ENCODE assay signal across 26 cellular contexts in genomic region chr5:14054965-14055963, GRCh38.
DNase-seq lines count a peak whose midpoint lies in the region; ATAC-seq, FAIRE-seq and TF ChIP-seq lines count a peak whose summit lies in the region.
"Had no signal": no experiment of that assay in that cellular context is flagged by ENCODE, and none has a peak within 500 bp of the region (broad histone marks: within the 10 kb centered on the region; RNA-seq: fewer than 3 reads in every experiment).

No MANE protein-coding gene starts in this region.

- DNase-seq in AG04450 (ENCODE audit: low read depth, low spot score), result no peak
- no peak for DNase-seq in HTR-8/SVneo (ENCODE audit: insufficient read length, low spot score)
- peak; percentile 72 for DNase-seq in astrocyte (ENCODE audit: low read depth)
- DNase-seq in iris pigment epithelial cell (ENCODE audit: low read depth), result peak; percentile 46
- no peak for DNase-seq in WERI-Rb-1
- no peak for DNase-seq in H4 (ENCODE audit: low spot score)
- no peak for DNase-seq in HuH-7.5 (ENCODE audit: low spot score)
- DNase-seq: activated CD4-positive, alpha-beta T cell treated with anti-CD3 and anti-CD28 coated beads, Interleukin-2, amount 50 U/mL, for 1 hour; activated gamma-delta T cell; cerebellar nuclear complex; effector memory CD8-positive, alpha-beta T cell; GF-D8; hippocampal formation; KG1; kidney; NCI-H1092 treated with DMSO at 0.1 percent for 48 hours; NCI-H2029 treated with DMSO at 0.1 percent for 48 hours; NCI-H446 treated with DMSO at 0.1 percent for 48 hours; pancreas; sigmoid colon; stimulated activated CD4-positive, alpha-beta T cell treated with anti-CD3 and anti-CD28 coated beads, Interleukin-2, amount 100 ng/mL, for 48 hours; upper lobe of right lung had no signal

- H3K4me3 ChIP-seq in AG04450 (ENCODE audit: low read depth, low read length), result peak overlapping the region; percentile 31
- H3K4me3 ChIP-seq in astrocyte (ENCODE audit: insufficient read depth, low read depth, low read length), result no peak overlapping the region
- no peak overlapping the region for H3K4me3 ChIP-seq in WERI-Rb-1 (ENCODE audit: low read depth, low read length)
- H3K4me3 ChIP-seq: pancreas, sigmoid colon, upper lobe of right lung had no signal

- H3K27me3 Mint-ChIP-seq in astrocyte (ENCODE audit: low read depth, unreplicated experiment), result no peaks in the 10 kb centered on the region
- H3K27me3 Mint-ChIP-seq: stimulated activated naive CD8-positive, alpha-beta T cell treated with anti-CD3 and anti-CD28 coated beads, Interleukin-15, Interleukin-2, amounts not matched to agents 100 ng/mL and 50 ng/mL, for 24 hours had no signal

- no peaks in the 10 kb centered on the region for H3K9me3 Mint-ChIP-seq in astrocyte (ENCODE audit: unreplicated experiment)

- no peak overlapping the region for H3K4me3 Mint-ChIP-seq in astrocyte (ENCODE audit: unreplicated experiment)
- H3K4me3 Mint-ChIP-seq: effector memory CD8-positive, alpha-beta T cell; stimulated activated naive CD8-positive, alpha-beta T cell treated with anti-CD3 and anti-CD28 coated beads, Interleukin-15, Interleukin-2, amounts not matched to agents 100 ng/mL and 50 ng/mL, for 24 hours had no signal

- TF ChIP-seq CTCF in AG04450 (IDR thresholded peaks at IDR 0.05; ENCODE audit: low read depth, low read length), result no peak
- TF ChIP-seq CTCF in astrocyte (IDR thresholded peaks at IDR 0.05; ENCODE audit: insufficient read depth, low read depth, low read length), result no peak
- TF ChIP-seq CTCF in WERI-Rb-1 (IDR thresholded peaks at IDR 0.05; ENCODE audit: low read depth, low read length), result no peak

- H3K9me3 ChIP-seq in AG04450 (ENCODE audit: control insufficient read depth, insufficient read depth, low read length), result no peaks in the 10 kb centered on the region
- H3K9me3 ChIP-seq in astrocyte (ENCODE audit: insufficient read depth, low read depth, low read length), result no peaks in the 10 kb centered on the region
- H3K9me3 ChIP-seq in WERI-Rb-1 (ENCODE audit: severe bottlenecking), result peaks cover 9% of the 10 kb centered on the region
- H3K9me3 ChIP-seq: pancreas, sigmoid colon, upper lobe of right lung had no signal

- peaks cover under 1% of the 10 kb centered on the region for H3K36me3 Mint-ChIP-seq in astrocyte (ENCODE audit: low read depth, unreplicated experiment)

- CTCF ChIA-PET in AG04450 (lab: Charles Lee), result interaction anchor here (0.7 to 1.2 kb wide), 2 partner anchors 40 to 269 kb away, joined by 3 read pairs; no protein-coding TSS in a partner anchor

- POLR2A ChIA-PET in AG04450 (lab: Yijun Ruan, JAX), result interaction anchor here (0.7 to 2.6 kb wide), 11 partner anchors 17 to 135 kb away, joined by 3 to 24 read pairs (median 6); partner anchors contain the start of gene TRIO

- peaks cover 20% of the 10 kb centered on the region for H3K4me1 Mint-ChIP-seq in astrocyte (ENCODE audit: low read depth, unreplicated experiment)

- ATAC-seq in HG03521 (IDR thresholded peaks at IDR 0.05; ENCODE audit: unreplicated experiment), result no peak
- ATAC-seq: effector memory CD8-positive, alpha-beta T cell; pancreas; upper lobe of right lung had no signal

- peaks cover 14% of the 10 kb centered on the region for H3K4me1 ChIP-seq in astrocyte (ENCODE audit: insufficient read depth, low read length)
- H3K4me1 ChIP-seq: pancreas, sigmoid colon, upper lobe of right lung had no signal

- H2AFZ ChIP-seq in astrocyte (ENCODE audit: low read depth, low read length), result peak overlapping the region; percentile 59

- peak overlapping the region; percentile 59 for H3K9ac ChIP-seq in astrocyte (ENCODE audit: low read length)

- H3K36me3 ChIP-seq in astrocyte (ENCODE audit: insufficient read depth, low read length) (no peaks in the 10 kb centered on the region), WERI-Rb-1 (no peaks in the 10 kb centered on the region)
- H3K36me3 ChIP-seq: pancreas, sigmoid colon, upper lobe of right lung had no signal

- H3K27me3 ChIP-seq in AG04450 (ENCODE audit: control insufficient read depth, insufficient read depth, low read length) (no peaks in the 10 kb centered on the region), astrocyte (ENCODE audit: insufficient read depth, low read length) (no peaks in the 10 kb centered on the region), WERI-Rb-1 (ENCODE audit: insufficient read depth, low read depth, severe bottlenecking) (peaks cover 97% of the 10 kb centered on the region)
- H3K27me3 ChIP-seq: pancreas, sigmoid colon, upper lobe of right lung had no signal

- peak; percentile 65 for FAIRE-seq in HTR-8/SVneo (lab: Jason Lieb, UNC)
- FAIRE-seq in astrocyte (lab: Jason Lieb, UNC), result no peak
- FAIRE-seq: GM12891, kidney, pancreas, TTC549 had no signal

- no peaks in the 10 kb centered on the region for H4K20me1 ChIP-seq in astrocyte (ENCODE audit: insufficient read depth, low read length)

- peak overlapping the region; percentile 63 for H3K4me2 ChIP-seq in astrocyte (ENCODE audit: low read length)

- H3K27ac Mint-ChIP-seq in astrocyte (ENCODE audit: unreplicated experiment), result peak overlapping the region; percentile 77
- H3K27ac Mint-ChIP-seq: effector memory CD8-positive, alpha-beta T cell; stimulated activated naive CD8-positive, alpha-beta T cell treated with anti-CD3 and anti-CD28 coated beads, Interleukin-15, Interleukin-2, amounts not matched to agents 100 ng/mL and 50 ng/mL, for 24 hours had no signal

- H3K79me2 ChIP-seq in astrocyte (ENCODE audit: insufficient read depth, low read length), result no peaks in the 10 kb centered on the region

- peak overlapping the region; percentile 99 for H3K27ac ChIP-seq in AG04450 (ENCODE audit: low read depth, low read length)
- H3K27ac ChIP-seq in astrocyte (ENCODE audit: low read depth, low read length), result peak overlapping the region; percentile 64
- H3K27ac ChIP-seq in WERI-Rb-1, result no peak overlapping the region
- H3K27ac ChIP-seq: pancreas, sigmoid colon, upper lobe of right lung had no signal

Comparison
In these comparisons a context has a peak if more than half of its experiments do, and no peak if none do; other contexts are left out.
1. DNase-seq: peak in astrocyte (single experiment) and iris pigment epithelial cell (single experiment); none in AG04450 (single experiment), HTR-8/SVneo (single experiment), WERI-Rb-1 (single experiment), H4 (single experiment) and HuH-7.5 (single experiment).